In the genomic region with DNA sequence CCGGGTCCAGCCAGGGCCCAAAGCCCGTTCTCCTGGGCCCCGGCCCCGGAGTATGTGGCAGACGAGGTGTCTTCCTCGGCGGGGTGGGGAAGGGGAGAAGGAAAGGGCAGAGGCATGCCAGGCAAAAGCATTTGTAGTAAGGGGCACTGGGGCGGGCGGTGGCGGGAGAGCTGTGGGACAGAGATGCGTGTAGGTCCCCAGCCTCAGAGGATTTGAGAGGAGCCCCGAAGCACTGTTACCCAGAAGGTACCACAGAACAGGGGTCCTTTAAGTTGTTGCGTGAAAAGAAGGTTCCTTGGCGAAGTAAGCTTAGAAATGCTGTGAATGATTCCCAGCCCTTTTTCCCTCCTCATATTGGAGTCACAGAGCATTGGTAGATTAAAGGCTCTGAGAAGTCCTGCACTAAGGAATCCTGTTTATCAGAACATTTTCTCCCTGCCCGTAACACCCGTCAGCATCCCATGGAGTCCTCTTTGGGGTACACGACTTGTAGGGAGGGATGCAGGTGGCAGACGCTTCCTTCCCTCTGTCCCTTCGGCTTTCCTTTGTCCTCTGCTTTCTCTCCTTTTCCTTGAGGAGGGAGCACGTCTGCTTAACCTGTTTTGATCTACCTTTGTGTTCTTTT, we compare ENCODE assay signal across 1 cellular context.
TF ChIP-seq lines count a peak whose summit lies in the region.

No MANE protein-coding gene starts in this region.

TF ChIP-seq in HEK293, 187 proteins besides CTCF, POLR2A, EP300 and RAD21 (continued from another document):
- TF ChIP-seq, protein P1, sequence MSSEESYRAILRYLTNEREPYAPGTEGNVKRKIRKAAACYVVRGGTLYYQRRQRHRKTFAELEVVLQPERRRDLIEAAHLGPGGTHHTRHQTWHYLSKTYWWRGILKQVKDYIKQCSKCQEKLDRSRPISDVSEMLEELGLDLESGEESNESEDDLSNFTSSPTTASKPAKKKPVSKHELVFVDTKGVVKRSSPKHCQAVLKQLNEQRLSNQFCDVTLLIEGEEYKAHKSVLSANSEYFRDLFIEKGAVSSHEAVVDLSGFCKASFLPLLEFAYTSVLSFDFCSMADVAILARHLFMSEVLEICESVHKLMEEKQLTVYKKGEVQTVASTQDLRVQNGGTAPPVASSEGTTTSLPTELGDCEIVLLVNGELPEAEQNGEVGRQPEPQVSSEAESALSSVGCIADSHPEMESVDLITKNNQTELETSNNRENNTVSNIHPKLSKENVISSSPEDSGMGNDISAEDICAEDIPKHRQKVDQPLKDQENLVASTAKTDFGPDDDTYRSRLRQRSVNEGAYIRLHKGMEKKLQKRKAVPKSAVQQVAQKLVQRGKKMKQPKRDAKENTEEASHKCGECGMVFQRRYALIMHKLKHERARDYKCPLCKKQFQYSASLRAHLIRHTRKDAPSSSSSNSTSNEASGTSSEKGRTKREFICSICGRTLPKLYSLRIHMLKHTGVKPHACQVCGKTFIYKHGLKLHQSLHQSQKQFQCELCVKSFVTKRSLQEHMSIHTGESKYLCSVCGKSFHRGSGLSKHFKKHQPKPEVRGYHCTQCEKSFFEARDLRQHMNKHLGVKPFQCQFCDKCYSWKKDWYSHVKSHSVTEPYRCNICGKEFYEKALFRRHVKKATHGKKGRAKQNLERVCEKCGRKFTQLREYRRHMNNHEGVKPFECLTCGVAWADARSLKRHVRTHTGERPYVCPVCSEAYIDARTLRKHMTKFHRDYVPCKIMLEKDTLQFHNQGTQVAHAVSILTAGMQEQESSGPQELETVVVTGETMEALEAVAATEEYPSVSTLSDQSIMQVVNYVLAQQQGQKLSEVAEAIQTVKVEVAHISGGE (tag by site-specific recombination; conservative IDR thresholded peaks at IDR 0.05; ENCODE audit: low read depth): no peak
TF ChIP-seq in HEK293: peak in this region for 1.
